ENCODE assay signal across 20 cellular contexts in the genomic region with DNA sequence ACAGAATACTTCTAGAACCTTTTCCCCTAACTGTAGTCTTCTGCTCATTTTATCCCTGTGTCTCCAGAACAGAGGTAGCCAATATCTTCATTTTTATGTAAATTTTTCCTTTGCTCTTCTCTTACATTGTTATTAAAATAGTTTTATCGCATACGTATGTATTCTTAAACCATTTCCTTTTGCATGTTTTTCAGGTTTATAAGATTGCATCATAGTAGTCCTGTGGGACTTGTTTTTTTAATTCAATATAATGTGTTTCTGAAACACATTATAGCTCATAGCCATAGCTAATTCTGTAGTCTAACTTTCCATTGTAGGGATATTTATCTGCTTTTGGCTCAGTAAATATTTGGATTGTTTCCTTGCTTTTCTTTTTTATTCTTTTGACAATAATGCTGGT.
"Had no signal": no experiment of that assay in that cellular context is flagged by ENCODE, and none has a peak within 500 bp of the region (broad histone marks: within the 10 kb centered on the region; RNA-seq: fewer than 3 reads in every experiment).

No MANE protein-coding gene starts in this region.

- H3K4me3 ChIP-seq: heart right ventricle, spleen, transverse colon had no signal

- H3K27me3 Mint-ChIP-seq: activated CD8-positive, alpha-beta memory T cell treated with anti-CD3 and anti-CD28 coated beads, Interleukin-2, amount 10 ng/mL, durations not matched to agents 7 days and 5 days; activated naive CD8-positive, alpha-beta T cell treated with anti-CD3 and anti-CD28 coated beads, Interleukin-2, amount 50 U/mL, for 24 hours; progenitor cell of endocrine pancreas; stimulated activated memory B cell treated with anti-CD40 and anti-IgM and Interleukin-4, amounts not matched to agents 10 μg/mL and 1 μg/mL and 100 μg/mL, for 72 hours had no signal

- H3K9me3 ChIP-seq: heart right ventricle, SK-N-SH, spleen, transverse colon had no signal

- H3K4me3 Mint-ChIP-seq: activated CD8-positive, alpha-beta memory T cell treated with anti-CD3 and anti-CD28 coated beads, Interleukin-2, amount 10 ng/mL, durations not matched to agents 7 days and 5 days; activated naive CD8-positive, alpha-beta T cell treated with anti-CD3 and anti-CD28 coated beads, Interleukin-2, amount 50 U/mL, for 24 hours; dendritic cell treated with granulocyte-macrophage colony-stimulating factor and Interleukin-4, amounts not matched to agents 40 ng/mL and 50 ng/mL, for 4 days; endodermal cell; natural killer cell; stimulated activated memory B cell treated with anti-CD40 and anti-IgM and Interleukin-4, amounts not matched to agents 10 μg/mL and 1 μg/mL and 100 μg/mL, for 72 hours; WTC11 had no signal

- H3K36me3 ChIP-seq: heart right ventricle, spleen, transverse colon had no signal

- DNase-seq: activated CD8-positive, alpha-beta memory T cell treated with anti-CD3 and anti-CD28 coated beads, Interleukin-2, amount 10 ng/mL, durations not matched to agents 7 days and 5 days; activated naive CD4-positive, alpha-beta T cell; activated naive CD8-positive, alpha-beta T cell treated with anti-CD3 and anti-CD28 coated beads, Interleukin-2, amount 50 U/mL, for 24 hours; activated T-cell treated with anti-CD3 and anti-CD28 coated beads, Interleukin-2, amount 50 U/mL, for 48 hours; caudate nucleus; endodermal cell; heart right ventricle; islet precursor cell; natural killer cell; nucleus accumbens; right cardiac atrium; SK-N-SH; spleen; stimulated activated CD4-positive, alpha-beta T cell treated with anti-CD3 and anti-CD28 coated beads, Interleukin-1b, Interleukin-23, amount 100 ng/mL, for 48 hours; transverse colon had no signal

- ATAC-seq: activated CD8-positive, alpha-beta memory T cell treated with anti-CD3 and anti-CD28 coated beads, Interleukin-2, amount 10 ng/mL, durations not matched to agents 7 days and 5 days; left lobe of liver had no signal

- H3K9ac ChIP-seq: SK-N-SH had no signal

- H3K4me1 Mint-ChIP-seq: activated naive CD8-positive, alpha-beta T cell treated with anti-CD3 and anti-CD28 coated beads, Interleukin-2, amount 50 U/mL, for 24 hours; stimulated activated memory B cell treated with anti-CD40 and anti-IgM and Interleukin-4, amounts not matched to agents 10 μg/mL and 1 μg/mL and 100 μg/mL, for 72 hours had no signal

- H3K9me2 ChIP-seq: SK-N-SH had no signal

- H3K27ac ChIP-seq: transverse colon had no signal

- H3K4me2 ChIP-seq: SK-N-SH had no signal

- H3K9me3 Mint-ChIP-seq: activated naive CD8-positive, alpha-beta T cell treated with anti-CD3 and anti-CD28 coated beads, Interleukin-2, amount 50 U/mL, for 24 hours; dendritic cell treated with granulocyte-macrophage colony-stimulating factor and Interleukin-4, amounts not matched to agents 40 ng/mL and 50 ng/mL, for 4 days; endodermal cell; stimulated activated memory B cell treated with anti-CD40 and anti-IgM and Interleukin-4, amounts not matched to agents 10 μg/mL and 1 μg/mL and 100 μg/mL, for 72 hours; WTC11 had no signal

- H3K36me3 Mint-ChIP-seq: activated CD8-positive, alpha-beta memory T cell treated with anti-CD3 and anti-CD28 coated beads, Interleukin-2, amount 10 ng/mL, durations not matched to agents 7 days and 5 days; stimulated activated memory B cell treated with anti-CD40 and anti-IgM and Interleukin-4, amounts not matched to agents 10 μg/mL and 1 μg/mL and 100 μg/mL, for 72 hours; WTC11 had no signal

- H3K27me3 ChIP-seq: heart right ventricle, spleen, transverse colon had no signal

- H3K27ac Mint-ChIP-seq: activated CD8-positive, alpha-beta memory T cell treated with anti-CD3 and anti-CD28 coated beads, Interleukin-2, amount 10 ng/mL, durations not matched to agents 7 days and 5 days; activated naive CD8-positive, alpha-beta T cell treated with anti-CD3 and anti-CD28 coated beads, Interleukin-2, amount 50 U/mL, for 24 hours; dendritic cell treated with granulocyte-macrophage colony-stimulating factor and Interleukin-4, amounts not matched to agents 40 ng/mL and 50 ng/mL, for 4 days; endodermal cell; natural killer cell; progenitor cell of endocrine pancreas; stimulated activated memory B cell treated with anti-CD40 and anti-IgM and Interleukin-4, amounts not matched to agents 10 μg/mL and 1 μg/mL and 100 μg/mL, for 72 hours had no signal
